Comparison of ENCODE assay signal across 8 cellular contexts in the genomic region with DNA sequence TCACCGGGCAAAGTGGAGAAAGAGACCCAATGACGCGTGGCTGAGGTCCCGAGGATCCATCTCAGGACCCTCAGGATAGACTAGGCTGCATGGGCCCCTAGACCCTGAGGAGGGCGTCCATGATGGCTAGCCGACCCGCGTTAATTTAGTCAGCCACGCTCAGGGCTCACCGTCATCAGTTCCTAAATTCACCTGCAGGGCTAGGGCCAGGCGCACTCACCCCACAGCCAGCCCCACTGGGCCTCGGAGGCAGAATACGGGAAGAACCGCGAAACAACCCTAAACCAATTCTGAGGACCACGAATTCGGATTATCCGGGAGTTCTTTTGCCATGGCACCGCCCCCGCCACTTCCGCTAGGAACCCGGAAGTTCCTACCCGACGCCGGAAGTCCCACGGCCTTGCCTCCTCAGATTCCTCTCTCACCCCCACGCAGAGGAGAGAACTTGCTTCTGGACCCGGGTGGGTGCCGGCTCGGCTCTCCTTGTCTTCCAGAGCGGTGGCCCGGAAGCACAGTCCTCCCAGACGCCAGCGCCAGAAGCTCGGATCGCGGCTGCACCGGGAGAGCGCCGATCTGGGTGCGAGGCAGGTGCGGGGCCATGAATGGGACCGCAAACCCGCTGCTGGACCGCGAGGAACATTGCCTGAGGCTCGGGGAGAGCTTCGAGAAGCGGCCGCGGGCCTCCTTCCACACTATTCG. TPM values are rescaled to one million over a fixed set of nuclear protein-coding genes. Genes with fewer than 3 reads are reported as not detected.
DNase-seq lines count a peak whose midpoint lies in the region; ATAC-seq and TF ChIP-seq lines count a peak whose summit lies in the region.

EAF1 (plus strand) TSS at position 417 of the 699 bp plus-strand sequence; CDS start at position 599, 182 bp downstream.
A gene with protein sequence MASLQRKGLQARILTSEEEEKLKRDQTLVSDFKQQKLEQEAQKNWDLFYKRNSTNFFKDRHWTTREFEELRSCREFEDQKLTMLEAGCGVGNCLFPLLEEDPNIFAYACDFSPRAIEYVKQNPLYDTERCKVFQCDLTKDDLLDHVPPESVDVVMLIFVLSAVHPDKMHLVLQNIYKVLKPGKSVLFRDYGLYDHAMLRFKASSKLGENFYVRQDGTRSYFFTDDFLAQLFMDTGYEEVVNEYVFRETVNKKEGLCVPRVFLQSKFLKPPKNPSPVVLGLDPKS (minus strand): TSS at position 363 of the 699 bp plus-strand sequence. CDS start 1,033 bp downstream, outside the sequence.

- H3K9me3 ChIP-seq in DOHH2 (ENCODE audit: control insufficient read depth, insufficient read depth, low read length): no peaks in the 10 kb centered on the region
- no peaks in the 10 kb centered on the region for H3K9me3 ChIP-seq in Karpas-422 (ENCODE audit: low read length)
- no peaks in the 10 kb centered on the region for H3K9me3 ChIP-seq in neural progenitor cell (ENCODE audit: low read depth)

- peaks cover 31% of the 10 kb centered on the region for H3K4me1 ChIP-seq in DOHH2 (ENCODE audit: control insufficient read depth, low read length)
- peaks cover 29% of the 10 kb centered on the region for H3K4me1 ChIP-seq in Karpas-422 (ENCODE audit: low read length)
- H3K4me1 ChIP-seq in neural progenitor cell: peaks cover 17% of the 10 kb centered on the region

- H3K79me2 ChIP-seq in DOHH2 (ENCODE audit: control insufficient read depth, low read length) (peaks cover 72% of the 10 kb centered on the region), Karpas-422 (ENCODE audit: low read length) (peaks cover 83% of the 10 kb centered on the region), neural progenitor cell (ENCODE audit: low read depth) (peaks cover 69% of the 10 kb centered on the region)

- H3K27ac ChIP-seq in DOHH2 (ENCODE audit: low read depth, low read length) (peak within 1 kb of the TSS; percentile 29), Karpas-422 (ENCODE audit: low read length) (peak within 1 kb of the TSS; percentile 25; the same call in 1 of the 2 replicates), neural progenitor cell (peak within 1 kb of the TSS; percentile 34)

- peaks cover 34% of the 10 kb centered on the region for H3K4me1 Mint-ChIP-seq in neural progenitor cell

- H3K36me3 ChIP-seq in DOHH2 (ENCODE audit: control insufficient read depth, low read length): peaks cover 76% of the 10 kb centered on the region
- H3K36me3 ChIP-seq in Karpas-422 (ENCODE audit: insufficient read depth, low read length): peaks cover 24% of the 10 kb centered on the region
- peaks cover 4% of the 10 kb centered on the region for H3K36me3 ChIP-seq in neural progenitor cell

- H4K20me1 ChIP-seq in DOHH2 (ENCODE audit: control insufficient read depth, insufficient read depth, low read depth, low read length) (peaks cover 15% of the 10 kb centered on the region), Karpas-422 (ENCODE audit: insufficient read depth, low read depth, low read length) (peaks cover 12% of the 10 kb centered on the region), neural progenitor cell (ENCODE audit: low read depth) (peaks cover 13% of the 10 kb centered on the region)

- peak within 1 kb of the TSS; percentile 97 for H3K4me3 Mint-ChIP-seq in neural progenitor cell

- H2AFZ ChIP-seq in Karpas-422 (ENCODE audit: low read length) (peak within 1 kb of the TSS; percentile 59; the same call in 1 of the 2 replicates), neural progenitor cell (replicated peaks) (peak within 1 kb of the TSS; percentile 95)

- no peaks in the 10 kb centered on the region for H3K27me3 Mint-ChIP-seq in neural progenitor cell (ENCODE audit: insufficient read depth, low read depth)

- peaks cover 11% of the 10 kb centered on the region for H3K36me3 Mint-ChIP-seq in neural progenitor cell

- H3K9me2 ChIP-seq in DOHH2 (replicated peaks; ENCODE audit: control insufficient read depth, low read length) (no peaks in the 10 kb centered on the region), Karpas-422 (replicated peaks; ENCODE audit: insufficient read depth, low read length) (no peaks in the 10 kb centered on the region; the same call in 1 of the 2 replicates)

- no peaks in the 10 kb centered on the region for H3F3A ChIP-seq in DOHH2 (ENCODE audit: control insufficient read depth, insufficient read depth)
- H3F3A ChIP-seq in neural progenitor cell (ENCODE audit: low read depth): no peaks in the 10 kb centered on the region

- no peak for TF ChIP-seq CTCF in DOHH2 (IDR thresholded peaks at IDR 0.05; ENCODE audit: low read depth, low read length, poor library complexity, severe bottlenecking)
- no peak for TF ChIP-seq CTCF in foreskin fibroblast (IDR thresholded peaks at IDR 0.05; ENCODE audit: low read depth, low read length)
- TF ChIP-seq CTCF in neural progenitor cell (IDR thresholded peaks at IDR 0.05): peak; percentile 41

- H3K9ac ChIP-seq in Karpas-422 (ENCODE audit: low read length) (peak within 1 kb of the TSS; percentile 92), neural progenitor cell (peak within 1 kb of the TSS; percentile 92)

- H3K9me3 Mint-ChIP-seq in neural progenitor cell: no peaks in the 10 kb centered on the region

- DNase-seq in Karpas-422: peak; percentile 94
- peak; percentile 54 for DNase-seq in SHP77 treated with DMSO at 0.1 percent for 48 hours (lab: John Stamatoyannopoulos, UW)
- DNase-seq in activated effector memory CD4-positive, alpha-beta T cell treated with anti-CD3 and anti-CD28 coated beads, Interleukin-2, amount 50 U/mL, for 16 hours: peak; percentile 95
- DNase-seq in foreskin fibroblast: peak; percentile 69 to 90
- DNase-seq in neural progenitor cell (ENCODE audit: low spot score): peak; percentile 85
- peak; percentile 65 for DNase-seq in stromal cell of bone marrow (ENCODE audit: low read depth)

- H3K27ac Mint-ChIP-seq in neural progenitor cell: peak within 1 kb of the TSS; percentile 95

- peak within 1 kb of the TSS; percentile 98 for H3K4me2 ChIP-seq in DOHH2 (ENCODE audit: low read length)
- peak within 1 kb of the TSS; percentile 77 for H3K4me2 ChIP-seq in Karpas-422 (ENCODE audit: low read depth, low read length, poor library complexity, severe bottlenecking)
- H3K4me2 ChIP-seq in neural progenitor cell: peak within 1 kb of the TSS; percentile 81

- ATAC-seq in GM21786 (IDR thresholded peaks at IDR 0.05; ENCODE audit: unreplicated experiment): peak; percentile 97

- H3K27me3 ChIP-seq in DOHH2 (ENCODE audit: control insufficient read depth, low read length) (no peaks in the 10 kb centered on the region), Karpas-422 (ENCODE audit: low read length) (no peaks in the 10 kb centered on the region), neural progenitor cell (no peaks in the 10 kb centered on the region)

- peak within 1 kb of the TSS; percentile 81 for H3K4me3 ChIP-seq in DOHH2 (ENCODE audit: low read length)
- peak within 1 kb of the TSS; percentile 82 for H3K4me3 ChIP-seq in Karpas-422 (ENCODE audit: low read length)
- peak within 1 kb of the TSS; percentile 72 to 85 for H3K4me3 ChIP-seq in foreskin fibroblast (ENCODE audit: low read depth in 1 of 2, low read length in 2 of 2)
- H3K4me3 ChIP-seq in neural progenitor cell: peak within 1 kb of the TSS; percentile 99

RNA-seq across cellular contexts. Expression of gene EAF1, which starts in this region (rescaled TPM):
- total RNA-seq in Karpas-422 (2014; rRNA removed; shearing (Covaris generic); ENCODE audit: low replicate concordance): 19.8 and 29.2 TPM in 2 replicates
- 34.2 and 36.8 TPM in 2 replicates for total RNA-seq in neural progenitor cell (ENCODE audit: low replicate concordance)

RNA-seq across cellular contexts. Expression of the second gene that starts in this region (rescaled TPM):
- 20.9 and 23.2 TPM in 2 replicates for total RNA-seq in Karpas-422 (2014; rRNA removed; shearing (Covaris generic); ENCODE audit: low replicate concordance)
- 34.9 TPM in 2 replicates for total RNA-seq in neural progenitor cell (ENCODE audit: low replicate concordance)

Comparison
In these comparisons a context has a peak if more than half of its experiments do, and no peak if none do; other contexts are left out.
1. Peak in every context shown above with its lines: DNase-seq, ATAC-seq, H3K4me3 ChIP-seq and H3K27ac ChIP-seq.